ENCODE assay signal across 30 cellular contexts in the genomic region with DNA sequence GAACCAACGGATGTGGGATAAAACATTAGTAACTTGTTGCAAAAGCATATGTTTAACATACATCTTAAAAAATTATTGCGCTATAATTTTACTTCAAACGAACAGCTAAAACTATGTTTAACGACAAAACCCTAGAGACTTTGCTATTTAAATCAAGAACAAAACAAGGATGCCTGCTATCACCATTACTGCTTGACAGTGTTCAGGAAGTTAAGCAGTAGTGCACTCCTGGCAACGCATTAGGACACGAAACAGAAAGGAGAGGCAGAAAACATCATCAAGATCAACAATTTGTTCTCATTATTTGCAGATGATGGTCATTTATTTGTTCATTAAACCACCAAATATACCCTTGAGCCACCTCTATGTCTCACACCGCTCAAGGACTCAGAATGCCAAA.
"Had no signal": no experiment of that assay in that cellular context is flagged by ENCODE, and none has a peak within 500 bp of the region (broad histone marks: within the 10 kb centered on the region; RNA-seq: fewer than 3 reads in every experiment).

No MANE protein-coding gene starts in this region.

- H3K4me1 Mint-ChIP-seq: activated B cell treated with CpG ODN at 0.5 μM for 24 hours; activated T-helper 17 cell treated with anti-CD3 and anti-CD28 coated beads, Interleukin-2, amount 50 U/mL, for 72 hours; T-cell had no signal

- ATAC-seq: activated CD4-positive, CD25-positive, alpha-beta regulatory T cell treated with anti-CD3 and anti-CD28 coated beads, Interleukin-2, amount 50 U/mL, for 24 hours; activated CD8-positive, alpha-beta T cell treated with anti-CD3 and anti-CD28 coated beads for 36 hours; activated T-cell treated with anti-CD3 and anti-CD28 coated beads, Interleukin-2, amount 50 U/mL, for 4 hours; activated T-helper 17 cell treated with anti-CD3 and anti-CD28 coated beads, Interleukin-2, amount 50 U/mL, for 72 hours; effector memory CD8-positive, alpha-beta T cell; T-cell had no signal

- H3K36me3 ChIP-seq: brain microvascular endothelial cell, esophagus squamous epithelium, WERI-Rb-1 had no signal

- H3K27me3 ChIP-seq: brain microvascular endothelial cell, esophagus squamous epithelium had no signal

- H3K4me1 ChIP-seq: esophagus squamous epithelium had no signal

- H3K9me3 ChIP-seq: esophagus squamous epithelium had no signal

- H3K4me3 Mint-ChIP-seq: activated B cell treated with CpG ODN at 0.5 μM for 24 hours; activated CD8-positive, alpha-beta T cell treated with anti-CD3 and anti-CD28 coated beads for 36 hours; activated naive CD8-positive, alpha-beta T cell; activated T-cell treated with anti-CD3 and anti-CD28 coated beads, Interleukin-2, amount 50 U/mL, for 4 hours; activated T-helper 17 cell treated with anti-CD3 and anti-CD28 coated beads, Interleukin-2, amount 50 U/mL, for 72 hours; effector memory CD8-positive, alpha-beta T cell; T-cell; T-helper 1 cell treated with Interleukin-12 subunit alpha and Interleukin-12 subunit beta and Interleukin-4 antibody, amounts not matched to agents 30 μg/mL and 1 μg/mL, for 36 hours had no signal

- H3K27me3 Mint-ChIP-seq: activated B cell treated with CpG ODN at 0.5 μM for 24 hours; activated naive CD8-positive, alpha-beta T cell; activated T-helper 17 cell treated with anti-CD3 and anti-CD28 coated beads, Interleukin-2, amount 50 U/mL, for 72 hours had no signal

- H3K27ac ChIP-seq: brain microvascular endothelial cell, epithelial cell of prostate, esophagus squamous epithelium, WERI-Rb-1 had no signal

- DNase-seq: activated B cell treated with CpG ODN at 0.5 μM for 24 hours; activated CD4-positive, alpha-beta T cell treated with anti-CD3 and anti-CD28 coated beads for 48 hours; activated CD4-positive, alpha-beta T cell treated with anti-CD3 and anti-CD28 coated beads, Interleukin-2, amount 50 U/mL, for 1 hour; activated CD4-positive, alpha-beta T cell treated with anti-CD3 and anti-CD28 coated beads, Interleukin-2, amount 50 U/mL, for 48 hours; activated CD8-positive, alpha-beta memory T cell treated with anti-CD3 and anti-CD28 coated beads for 24 hours; activated CD8-positive, alpha-beta T cell treated with anti-CD3 and anti-CD28 coated beads for 36 hours; activated effector memory CD4-positive, alpha-beta T cell treated with Interleukin-2 at 50 U/mL for 16 hours; activated gamma-delta T cell treated with Interleukin-2 at 50 U/mL for 16 hours; activated naive CD4-positive, alpha-beta T cell treated with anti-CD3 and anti-CD28 coated beads, Interleukin-2, amount 50 U/mL, for 16 hours; activated naive CD4-positive, alpha-beta T cell treated with Interleukin-2 at 50 U/mL for 16 hours; activated T-cell treated with anti-CD3 and anti-CD28 coated beads, Interleukin-2, amount 50 U/mL, for 4 hours; amniotic stem cell; anterior cingulate cortex; brain microvascular endothelial cell; caudate nucleus; cortex of kidney; dermis blood vessel endothelial cell; effector CD4-positive, alpha-beta T cell; effector memory CD8-positive, alpha-beta T cell; esophagus squamous epithelium; foreskin melanocyte; SW 1271; T-cell; T-helper 9 cell; WERI-Rb-1 had no signal

- H3K27ac Mint-ChIP-seq: activated B cell treated with CpG ODN at 0.5 μM for 24 hours; activated CD8-positive, alpha-beta T cell treated with anti-CD3 and anti-CD28 coated beads for 36 hours; activated naive CD8-positive, alpha-beta T cell; activated T-helper 17 cell treated with anti-CD3 and anti-CD28 coated beads, Interleukin-2, amount 50 U/mL, for 72 hours; effector memory CD8-positive, alpha-beta T cell; T-cell; T-helper 1 cell treated with Interleukin-12 subunit alpha and Interleukin-12 subunit beta and Interleukin-4 antibody, amounts not matched to agents 30 μg/mL and 1 μg/mL, for 36 hours had no signal

- H3K36me3 Mint-ChIP-seq: T-cell had no signal

- H3K4me3 ChIP-seq: esophagus squamous epithelium had no signal
